Comparison of ENCODE assay signal across 25 cellular contexts in genomic region chr6:136734977-136735376, GRCh38.
"Had no signal": no experiment of that assay in that cellular context is flagged by ENCODE, and none has a peak within 500 bp of the region (broad histone marks: within the 10 kb centered on the region; RNA-seq: fewer than 3 reads in every experiment).

No MANE protein-coding gene starts in this region.

- H3K27ac ChIP-seq: right atrium auricular region, right lobe of liver, stomach, testis, tibial nerve, uterus had no signal

- H3K27me3 ChIP-seq: ovary, right atrium auricular region, right lobe of liver, stomach, testis, tibial nerve, uterus had no signal

- ATAC-seq: mucosa of descending colon; naive thymus-derived CD4-positive, alpha-beta T cell; natural killer cell treated with Interleukin-12 subunit alpha and Interleukin-12 subunit beta and Interleukin-15 and Interleukin-18, amount 100 ng/mL, for 72 hours; right lobe of liver; stimulated activated naive B cell treated with anti-CD40 and anti-IgM and Interleukin-4, amounts not matched to agents 10 μg/mL and 1 μg/mL and 100 μg/mL, for 72 hours; stimulated activated naive CD8-positive, alpha-beta T cell treated with anti-CD3 and anti-CD28 coated beads, Interleukin-15, Interleukin-2, amounts not matched to agents 100 U/mL and 50 U/mL, for 24 hours had no signal

- H3K9me3 ChIP-seq: left ventricle myocardium inferior, mucosa of descending colon, ovary, right atrium auricular region, right lobe of liver, stomach, testis, tibial nerve, uterus had no signal

- H3K4me3 Mint-ChIP-seq: naive thymus-derived CD4-positive, alpha-beta T cell; natural killer cell treated with Interleukin-12 subunit alpha and Interleukin-12 subunit beta and Interleukin-15 and Interleukin-18, amount 100 ng/mL, for 72 hours; stimulated activated naive B cell treated with anti-CD40 and anti-IgM and Interleukin-4, amounts not matched to agents 10 μg/mL and 1 μg/mL and 100 μg/mL, for 72 hours; type B pancreatic cell had no signal

- H3K36me3 Mint-ChIP-seq: natural killer cell treated with Interleukin-12 subunit alpha and Interleukin-12 subunit beta and Interleukin-15 and Interleukin-18, amount 100 ng/mL, for 72 hours; type B pancreatic cell had no signal

- H3K27ac Mint-ChIP-seq: progenitor cell of endocrine pancreas; stimulated activated naive B cell treated with anti-CD40 and anti-IgM and Interleukin-4, amounts not matched to agents 10 μg/mL and 1 μg/mL and 100 μg/mL, for 72 hours; type B pancreatic cell had no signal

- DNase-seq: hypothalamus; islet precursor cell; left ventricle myocardium inferior; mesendoderm; midbrain; mucosa of descending colon; naive thymus-derived CD4-positive, alpha-beta T cell; ovary; right lobe of liver; stimulated activated CD4-positive, alpha-beta T cell treated with anti-CD3 and anti-CD28 coated beads, Interleukin-1b, Interleukin-23, amount 100 ng/mL, for 48 hours; stimulated activated CD4-positive, alpha-beta T cell treated with anti-CD3 and anti-CD28 coated beads, Interleukin-2, amount 100 ng/mL, for 48 hours; stimulated activated CD4-positive, alpha-beta T cell treated with anti-CD3 and anti-CD28 coated beads, Interleukin-4, amount 100 ng/mL, for 4 hours; stimulated activated CD8-positive, alpha-beta memory T cell treated with anti-CD3 and anti-CD28 coated beads, Interleukin-4, amount 100 ng/mL, for 48 hours; stimulated activated naive B cell treated with anti-CD40 and anti-IgM and Interleukin-4, amounts not matched to agents 10 μg/mL and 1 μg/mL and 100 μg/mL, for 72 hours; stimulated activated naive CD8-positive, alpha-beta T cell treated with anti-CD3 and anti-CD28 coated beads, Interleukin-15, Interleukin-2, amounts not matched to agents 100 U/mL and 50 U/mL, for 24 hours; stomach; testis; uterus had no signal

- H3K9me3 Mint-ChIP-seq: naive thymus-derived CD4-positive, alpha-beta T cell; natural killer cell treated with Interleukin-12 subunit alpha and Interleukin-12 subunit beta and Interleukin-15 and Interleukin-18, amount 100 ng/mL, for 72 hours; type B pancreatic cell had no signal

- H3K4me3 ChIP-seq: left ventricle myocardium inferior, lung, mucosa of descending colon, ovary, right atrium auricular region, right lobe of liver, smooth muscle cell, stomach, testis, tibial nerve, uterus had no signal

- H3K36me3 ChIP-seq: left ventricle myocardium inferior, ovary, right atrium auricular region, right lobe of liver, stomach, tibial nerve, uterus had no signal

- H3K4me2 ChIP-seq: smooth muscle cell had no signal

- H3K27me3 Mint-ChIP-seq: naive thymus-derived CD4-positive, alpha-beta T cell; natural killer cell treated with Interleukin-12 subunit alpha and Interleukin-12 subunit beta and Interleukin-15 and Interleukin-18, amount 100 ng/mL, for 72 hours; progenitor cell of endocrine pancreas; stimulated activated naive B cell treated with anti-CD40 and anti-IgM and Interleukin-4, amounts not matched to agents 10 μg/mL and 1 μg/mL and 100 μg/mL, for 72 hours; type B pancreatic cell had no signal
